Comparison of ENCODE assay signal across 24 cellular contexts in genomic region chr3:184752361-184752760, GRCh38.
"Had no signal": no experiment of that assay in that cellular context is flagged by ENCODE, and none has a peak within 500 bp of the region (broad histone marks: within the 10 kb centered on the region; RNA-seq: fewer than 3 reads in every experiment).

No MANE protein-coding gene starts in this region.

- DNase-seq: activated CD4-positive, alpha-beta T cell treated with anti-CD3 and anti-CD28 coated beads, Interleukin-2, amount 10 ng/mL, durations not matched to agents 7 days and 5 days; activated CD4-positive, CD25-positive, alpha-beta regulatory T cell treated with anti-CD3 and anti-CD28 coated beads, Interleukin-2, amount 50 U/mL, for 72 hours; activated CD8-positive, alpha-beta T cell treated with anti-CD3 and anti-CD28 coated beads for 36 hours; activated gamma-delta T cell treated with Interleukin-2 at 50 U/mL for 16 hours; cerebellar nuclear complex; foreskin keratinocyte; midbrain; stimulated activated CD4-positive, alpha-beta T cell treated with anti-CD3 and anti-CD28 coated beads, Interleukin-12 subunit alpha, Interleukin-12 subunit beta, amount 100 ng/mL, for 4 hours; stimulated activated CD4-positive, alpha-beta T cell treated with anti-CD3 and anti-CD28 coated beads, Interleukin-4, amount 100 ng/mL, for 4 hours; stimulated activated naive CD8-positive, alpha-beta T cell treated with anti-CD3 and anti-CD28 coated beads, Interleukin-15, amount 100 ng/mL, for 72 hours; T1000 had no signal

- H3K4me3 ChIP-seq: coronary artery, lung, pancreas, suprapubic skin, tibial nerve had no signal

- H3K36me3 Mint-ChIP-seq: activated naive CD4-positive, alpha-beta T cell treated with anti-CD3 and anti-CD28 coated beads, Interleukin-2, amount 50 U/mL, for 72 hours had no signal

- ATAC-seq: activated CD8-positive, alpha-beta T cell treated with anti-CD3 and anti-CD28 coated beads for 36 hours; activated naive CD4-positive, alpha-beta T cell treated with anti-CD3 and anti-CD28 coated beads, Interleukin-2, amount 50 U/mL, for 72 hours; foreskin keratinocyte; left lobe of liver; right cardiac atrium; stimulated activated naive CD8-positive, alpha-beta T cell treated with anti-CD3 and anti-CD28 coated beads, Interleukin-15, amount 100 ng/mL, for 72 hours had no signal

- H3K9me3 Mint-ChIP-seq: activated CD4-positive, alpha-beta T cell treated with anti-CD3 and anti-CD28 coated beads, Interleukin-2, amount 10 ng/mL, durations not matched to agents 7 days and 5 days; activated CD8-positive, alpha-beta T cell treated with anti-CD3 and anti-CD28 coated beads for 36 hours; activated naive CD4-positive, alpha-beta T cell treated with anti-CD3 and anti-CD28 coated beads, Interleukin-2, amount 50 U/mL, for 72 hours; stimulated activated naive CD8-positive, alpha-beta T cell treated with anti-CD3 and anti-CD28 coated beads, Interleukin-15, amount 100 ng/mL, for 72 hours; T-helper 1 cell treated with Interleukin-12 subunit alpha and Interleukin-12 subunit beta and Interleukin-4 antibody, amounts not matched to agents 30 μg/mL and 1 μg/mL, for 36 hours had no signal

- H3K36me3 ChIP-seq: pancreas, suprapubic skin, tibial nerve had no signal

- H3K27ac ChIP-seq: coronary artery, foreskin keratinocyte, suprapubic skin, tibial nerve had no signal

- FAIRE-seq: bronchial epithelial cell, endometrium, pancreas, urothelium cell line had no signal

- H3K4me3 Mint-ChIP-seq: activated CD4-positive, alpha-beta T cell treated with anti-CD3 and anti-CD28 coated beads, Interleukin-2, amount 10 ng/mL, durations not matched to agents 7 days and 5 days; activated CD8-positive, alpha-beta T cell treated with anti-CD3 and anti-CD28 coated beads for 36 hours; nephron; stimulated activated naive CD8-positive, alpha-beta T cell treated with anti-CD3 and anti-CD28 coated beads, Interleukin-15, amount 100 ng/mL, for 72 hours; T-helper 1 cell treated with Interleukin-12 subunit alpha and Interleukin-12 subunit beta and Interleukin-4 antibody, amounts not matched to agents 30 μg/mL and 1 μg/mL, for 36 hours had no signal

- H3K27me3 ChIP-seq: foreskin keratinocyte, pancreas, suprapubic skin had no signal

- H3K27ac Mint-ChIP-seq: activated CD4-positive, alpha-beta T cell treated with anti-CD3 and anti-CD28 coated beads, Interleukin-2, amount 10 ng/mL, durations not matched to agents 7 days and 5 days; activated CD8-positive, alpha-beta T cell treated with anti-CD3 and anti-CD28 coated beads for 36 hours; activated naive CD4-positive, alpha-beta T cell treated with anti-CD3 and anti-CD28 coated beads, Interleukin-2, amount 50 U/mL, for 72 hours; nephron; T-helper 1 cell treated with Interleukin-12 subunit alpha and Interleukin-12 subunit beta and Interleukin-4 antibody, amounts not matched to agents 30 μg/mL and 1 μg/mL, for 36 hours had no signal

- H3K9me3 ChIP-seq: pancreas, suprapubic skin, tibial nerve had no signal
